ENCODE assay signal across 8 cellular contexts in genomic region chr18:33440011-33440383, GRCh38. TPM values are rescaled to one million over a fixed set of nuclear protein-coding genes. Genes with fewer than 3 reads are reported as not detected.
A peak's percentile ranks its signal among the peaks of the same experiment; 100 is the strongest.
DNase-seq lines count a peak whose midpoint lies in the region; ATAC-seq and TF ChIP-seq lines count a peak whose summit lies in the region.

No MANE protein-coding gene starts in this region.

- peak overlapping the region; percentile 33 for H3K27ac Mint-ChIP-seq in type B pancreatic cell
- no peak overlapping the region for H3K27ac Mint-ChIP-seq in activated T-cell treated with anti-CD3 and anti-CD28 coated beads, Interleukin-2, amount 50 U/mL, for 72 hours

- H3K9ac ChIP-seq in colonic mucosa (ENCODE audit: low read depth in 2 of 2, low read length in 2 of 2): no peak overlapping the region

- H3K27ac ChIP-seq in colonic mucosa: no peak overlapping the region

- DNase-seq in GM03348 (ENCODE audit: low spot score) (peak; percentile 44), NCI-H2227 (lab: John Stamatoyannopoulos, UW; ENCODE audit: unreplicated experiment) (peak; percentile 73), colonic mucosa (peak; percentile 32), left colon (peak in 1 of 2 donors; percentile 10), type B pancreatic cell (ENCODE audit: extremely low spot score, unreplicated experiment) (peak; percentile 69)
- DNase-seq in activated CD4-positive, alpha-beta T cell treated with anti-CD3 and anti-CD28 coated beads, Interleukin-2, amount 50 U/mL, for 4 hours: no peak
- DNase-seq in activated T-cell treated with anti-CD3 and anti-CD28 coated beads, Interleukin-2, amount 50 U/mL, for 72 hours: no peak

- no peaks in the 10 kb centered on the region for H3K4me1 ChIP-seq in colonic mucosa

- no peaks in the 10 kb centered on the region for H3K9me3 ChIP-seq in colonic mucosa

- no peak overlapping the region for H3K4me3 ChIP-seq in colonic mucosa

- H3K4me1 Mint-ChIP-seq in type B pancreatic cell (ENCODE audit: unreplicated experiment): peaks cover 5% of the 10 kb centered on the region
- H3K4me1 Mint-ChIP-seq in activated T-cell treated with anti-CD3 and anti-CD28 coated beads, Interleukin-2, amount 50 U/mL, for 72 hours (ENCODE audit: low read depth): no peaks in the 10 kb centered on the region

- peak overlapping the region; percentile 89 for H3K4me3 Mint-ChIP-seq in type B pancreatic cell
- no peak overlapping the region for H3K4me3 Mint-ChIP-seq in activated T-cell treated with anti-CD3 and anti-CD28 coated beads, Interleukin-2, amount 50 U/mL, for 72 hours

- intact Hi-C loops in colonic mucosa (cut with DNase I): loop anchor here (10.0 kb wide), 1 partner anchor 135 kb away; the partner anchor contains the start of gene ASXL3
- intact Hi-C loops in left colon (cut with DNase I, micrococcal nuclease): no loop called here

- TF ChIP-seq CTCF in colonic mucosa (IDR thresholded peaks at IDR 0.05) (peak; percentile 15), type B pancreatic cell (conservative IDR thresholded peaks at IDR 0.05) (peak; percentile 78)

- ATAC-seq in left colon (peak; percentile 67), GM18498 (IDR thresholded peaks at IDR 0.05; ENCODE audit: unreplicated experiment) (no peak)
- no peak for ATAC-seq in activated T-cell treated with anti-CD3 and anti-CD28 coated beads, Interleukin-2, amount 50 U/mL, for 72 hours (replicated peaks in 1 of 2)

- peaks cover 16% of the 10 kb centered on the region for H3K27me3 Mint-ChIP-seq in type B pancreatic cell
- peaks cover 26% of the 10 kb centered on the region for H3K27me3 Mint-ChIP-seq in activated T-cell treated with anti-CD3 and anti-CD28 coated beads, Interleukin-2, amount 50 U/mL, for 72 hours (ENCODE audit: low read depth)

- H3K36me3 Mint-ChIP-seq in type B pancreatic cell: no peaks in the 10 kb centered on the region
- peaks cover 0 to 3% of the 10 kb centered on the region in 2 donors for H3K36me3 Mint-ChIP-seq in activated T-cell treated with anti-CD3 and anti-CD28 coated beads, Interleukin-2, amount 50 U/mL, for 72 hours (ENCODE audit: insufficient read depth in 2 of 2)

- H3K27me3 ChIP-seq in colonic mucosa: peaks cover 13% of the 10 kb centered on the region

- H3K9me3 Mint-ChIP-seq in type B pancreatic cell: no peaks in the 10 kb centered on the region
- H3K9me3 Mint-ChIP-seq in activated T-cell treated with anti-CD3 and anti-CD28 coated beads, Interleukin-2, amount 50 U/mL, for 72 hours: peaks cover 4 to 6% of the 10 kb centered on the region in 2 donors

- H3K36me3 ChIP-seq in colonic mucosa: no peaks in the 10 kb centered on the region

RNA-seq across cellular contexts. Expression of gene CCDC178, which starts 0.5 kb away (rescaled TPM):
- total RNA-seq in colonic mucosa (not detected), left colon (under 1 TPM in 1 of 2 donors, not detected in 1; 0.36 TPM), type B pancreatic cell (ENCODE audit: low replicate concordance) (0.74 and 2.8 TPM in 2 replicates)
- not detected for total RNA-seq in activated T-cell treated with anti-CD3 and anti-CD28 coated beads, Interleukin-2, amount 50 U/mL, for 72 hours

Comparison
In these comparisons a context has a peak if more than half of its experiments do, and no peak if none do; other contexts are left out.
1. DNase-seq: peak in GM03348 (single experiment), NCI-H2227 (single experiment), colonic mucosa (single experiment) and type B pancreatic cell (single experiment); none in activated CD4-positive, alpha-beta T cell treated with anti-CD3 and anti-CD28 coated beads, Interleukin-2, amount 50 U/mL, for 4 hours (0 of 2) and activated T-cell treated with anti-CD3 and anti-CD28 coated beads, Interleukin-2, amount 50 U/mL, for 72 hours (0 of 2).